In genomic region chr11:64441127-64441526, GRCh38 we compare ENCODE assay signal across 14 cellular contexts.
DNase-seq lines count a peak whose midpoint lies in the region; ATAC-seq and TF ChIP-seq lines count a peak whose summit lies in the region.
"Had no signal": no experiment of that assay in that cellular context is flagged by ENCODE, and none has a peak within 500 bp of the region (broad histone marks: within the 10 kb centered on the region; RNA-seq: fewer than 3 reads in every experiment).

No MANE protein-coding gene starts in this region.

- H3K36me3 ChIP-seq in BLaER1 treated with 17β-estradiol and CSF1 and Interleukin-3, amounts not matched to agents 10 nM and 100 nM: no peaks in the 10 kb centered on the region
- no peaks in the 10 kb centered on the region for H3K36me3 ChIP-seq in osteoblast (ENCODE audit: insufficient read depth, low read length)

- H3K9me3 ChIP-seq in BLaER1 treated with 17β-estradiol and CSF1 and Interleukin-3, amounts not matched to agents 10 nM and 100 nM (replicated peaks in 1 of 11): 0 out of 22 replicates have a peak, but pooled peaks cover 0 to 4% (median 0%) of the 10 kb centered on the region in 11 experiments
- H3K9me3 ChIP-seq in osteoblast (ENCODE audit: low read depth, low read length): no peaks in the 10 kb centered on the region

- H3K27me3 ChIP-seq in BLaER1 treated with 17β-estradiol and CSF1 and Interleukin-3, amounts not matched to agents 10 nM and 100 nM: peaks cover 0 to 33% (median 0%) of the 10 kb centered on the region in 11 experiments; a peak in 5 of 22 replicates
- peaks cover 40% of the 10 kb centered on the region for H3K27me3 ChIP-seq in osteoblast (ENCODE audit: insufficient read depth, low read length)

- no peak overlapping the region; a peak in 1 of 22 replicates for H3K27ac ChIP-seq in BLaER1 treated with 17β-estradiol and CSF1 and Interleukin-3, amounts not matched to agents 10 nM and 100 nM
- H3K27ac ChIP-seq in osteoblast (ENCODE audit: low read depth, low read length): no peak overlapping the region
- H3K27ac ChIP-seq: C4-2B, GM23248 had no signal

- H2AFZ ChIP-seq in osteoblast (ENCODE audit: low read length): no peak overlapping the region
- H2AFZ ChIP-seq: GM23248 had no signal

- H3K4me1 ChIP-seq in BLaER1 treated with 17β-estradiol and CSF1 and Interleukin-3, amounts not matched to agents 10 nM and 100 nM: peaks cover 88 to 99% (median 97%) of the 10 kb centered on the region in 10 experiments
- no peaks in the 10 kb centered on the region for H3K4me1 ChIP-seq in osteoblast (ENCODE audit: insufficient read depth, low read length)

- peak overlapping the region; percentile 54 to 91 (median 82) for H3K4me2 ChIP-seq in BLaER1 treated with 17β-estradiol and CSF1 and Interleukin-3, amounts not matched to agents 10 nM and 100 nM
- H3K4me2 ChIP-seq in osteoblast (ENCODE audit: insufficient read depth, low read length): no peak overlapping the region

- no peaks in the 10 kb centered on the region for H3K79me2 ChIP-seq in osteoblast (ENCODE audit: insufficient read depth, low read length)

- TF ChIP-seq CTCF in chondrocyte (IDR thresholded peaks at IDR 0.05) (no peak), osteoblast (IDR thresholded peaks at IDR 0.05; ENCODE audit: extremely low read depth, low read depth, low read length) (no peak), GM20000 (IDR thresholded peaks at IDR 0.05; ENCODE audit: extremely low read depth, missing control alignments) (no peak)

- no peak overlapping the region for H3K27ac Mint-ChIP-seq in chondrocyte (ENCODE audit: unreplicated experiment)
- no peak overlapping the region for H3K27ac Mint-ChIP-seq in stimulated activated memory B cell treated with anti-CD40 and anti-IgM and Interleukin-4, amounts not matched to agents 10 μg/mL and 1 μg/mL and 100 μg/mL, for 72 hours
- H3K27ac Mint-ChIP-seq: CD4-positive, alpha-beta memory T cell; IgD-negative memory B cell had no signal

- DNase-seq in chondrocyte (ENCODE audit: low spot score) (peak; percentile 40), osteoblast (ENCODE audit: insufficient read length, low spot score, missing footprints) (peak; percentile 79), GM20000 (ENCODE audit: low spot score) (no peak), NCI-H2171 (lab: John Stamatoyannopoulos, UW) (no peak), retina (no peak)
- DNase-seq: ACHN; CD4-positive, alpha-beta memory T cell; DMS79; EL; GM23248 had no signal

- H3K4me3 Mint-ChIP-seq in chondrocyte (ENCODE audit: unreplicated experiment): no peak overlapping the region
- H3K4me3 Mint-ChIP-seq in stimulated activated memory B cell treated with anti-CD40 and anti-IgM and Interleukin-4, amounts not matched to agents 10 μg/mL and 1 μg/mL and 100 μg/mL, for 72 hours: no peak overlapping the region
- H3K4me3 Mint-ChIP-seq: CD4-positive, alpha-beta memory T cell; IgD-negative memory B cell had no signal

- H3K36me3 Mint-ChIP-seq in chondrocyte (ENCODE audit: low read depth): no peaks in the 10 kb centered on the region
- H3K36me3 Mint-ChIP-seq in stimulated activated memory B cell treated with anti-CD40 and anti-IgM and Interleukin-4, amounts not matched to agents 10 μg/mL and 1 μg/mL and 100 μg/mL, for 72 hours: no peaks in the 10 kb centered on the region
- H3K36me3 Mint-ChIP-seq: CD4-positive, alpha-beta memory T cell; IgD-negative memory B cell had no signal

- peaks cover 32% of the 10 kb centered on the region for H3K27me3 Mint-ChIP-seq in chondrocyte (ENCODE audit: low read depth)
- peaks cover 23% of the 10 kb centered on the region for H3K27me3 Mint-ChIP-seq in stimulated activated memory B cell treated with anti-CD40 and anti-IgM and Interleukin-4, amounts not matched to agents 10 μg/mL and 1 μg/mL and 100 μg/mL, for 72 hours

- H3K9ac ChIP-seq in BLaER1 treated with 17β-estradiol and CSF1 and Interleukin-3, amounts not matched to agents 10 nM and 100 nM: no peak overlapping the region
- H3K9ac ChIP-seq: GM23248 had no signal

- peak; percentile 40 for ATAC-seq in stimulated activated memory B cell treated with anti-CD40 and anti-IgM and Interleukin-4, amounts not matched to agents 10 μg/mL and 1 μg/mL and 100 μg/mL, for 72 hours

- peaks cover 11% of the 10 kb centered on the region for H3K4me1 Mint-ChIP-seq in chondrocyte (ENCODE audit: low read depth)
- H3K4me1 Mint-ChIP-seq in stimulated activated memory B cell treated with anti-CD40 and anti-IgM and Interleukin-4, amounts not matched to agents 10 μg/mL and 1 μg/mL and 100 μg/mL, for 72 hours: peaks cover 29% of the 10 kb centered on the region
- H3K4me1 Mint-ChIP-seq: CD4-positive, alpha-beta memory T cell had no signal

- no peaks in the 10 kb centered on the region for H4K20me1 ChIP-seq in BLaER1 treated with 17β-estradiol and CSF1 and Interleukin-3, amounts not matched to agents 10 nM and 100 nM
- H4K20me1 ChIP-seq in osteoblast (ENCODE audit: insufficient read depth, low read length): no peaks in the 10 kb centered on the region

- no peak overlapping the region for H3K4me3 ChIP-seq in BLaER1 treated with 17β-estradiol and CSF1 and Interleukin-3, amounts not matched to agents 10 nM and 100 nM
- no peak overlapping the region for H3K4me3 ChIP-seq in osteoblast (ENCODE audit: insufficient read depth, low read length)
- H3K4me3 ChIP-seq: GM23248 had no signal

- no peaks in the 10 kb centered on the region for H3K9me3 Mint-ChIP-seq in chondrocyte (ENCODE audit: low read depth)
- H3K9me3 Mint-ChIP-seq in stimulated activated memory B cell treated with anti-CD40 and anti-IgM and Interleukin-4, amounts not matched to agents 10 μg/mL and 1 μg/mL and 100 μg/mL, for 72 hours: no peaks in the 10 kb centered on the region
- H3K9me3 Mint-ChIP-seq: CD4-positive, alpha-beta memory T cell had no signal

Comparison
In these comparisons a context has a peak if more than half of its experiments do, and no peak if none do; other contexts are left out.
1. DNase-seq: peak in chondrocyte (single experiment) and osteoblast (single experiment); none in GM20000 (single experiment), NCI-H2171 (single experiment) and retina (single experiment).